ENCODE assay signal across 14 cellular contexts in the genomic region with DNA sequence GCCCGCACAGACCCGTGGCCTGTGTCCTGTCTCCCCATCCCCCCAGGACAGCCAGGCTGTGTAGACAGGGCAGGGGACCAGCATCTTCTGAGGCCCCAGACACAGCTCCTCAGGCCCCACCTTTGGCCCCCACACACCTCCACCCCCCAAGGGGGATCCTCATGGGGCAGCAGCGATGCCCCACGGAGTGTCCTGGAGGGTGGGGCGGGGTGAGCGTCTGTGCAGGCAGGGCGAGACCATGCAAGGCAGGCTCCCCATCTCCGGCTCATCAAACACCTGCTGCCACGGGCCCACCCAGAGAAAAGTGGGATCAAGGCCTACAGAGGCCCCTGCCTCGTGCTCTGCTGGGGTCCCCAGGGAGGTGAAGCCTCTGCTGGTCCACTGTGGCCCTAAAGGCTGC.
DNase-seq lines count a peak whose midpoint lies in the region; ATAC-seq and TF ChIP-seq lines count a peak whose summit lies in the region.
"Had no signal": no experiment of that assay in that cellular context is flagged by ENCODE, and none has a peak within 500 bp of the region (broad histone marks: within the 10 kb centered on the region; RNA-seq: fewer than 3 reads in every experiment).

No MANE protein-coding gene starts in this region.

- WGBS in spleen, 5 donors = 73 to 87% (median 79%) methylated on average over 3 to 10 of the region's 10 CpGs

- H3K4me3 Mint-ChIP-seq in stimulated activated naive CD8-positive, alpha-beta T cell treated with anti-CD3 and anti-CD28 coated beads, Interleukin-15, amount 100 ng/mL, for 72 hours = no peak overlapping the region
- H3K4me3 Mint-ChIP-seq in naive thymus-derived CD4-positive, alpha-beta T cell = no peak overlapping the region
- H3K4me3 Mint-ChIP-seq: CD4-positive, CD25-positive, alpha-beta regulatory T cell; HFFc6 had no signal

- POLR2A ChIA-PET in naive thymus-derived CD4-positive, alpha-beta T cell (lab: Charles Lee) = no interaction called here

- peak; percentile 31 for ATAC-seq in stimulated activated naive CD8-positive, alpha-beta T cell treated with anti-CD3 and anti-CD28 coated beads, Interleukin-15, amount 100 ng/mL, for 72 hours
- no peak for ATAC-seq in stimulated activated naive CD8-positive, alpha-beta T cell treated with anti-CD3 and anti-CD28 coated beads, Interleukin-15, Interleukin-2, amounts not matched to agents 100 U/mL and 50 U/mL, for 24 hours
- peak; percentile 25 for ATAC-seq in naive thymus-derived CD4-positive, alpha-beta T cell
- ATAC-seq: HepG2 had no signal

- H3K36me3 Mint-ChIP-seq in naive thymus-derived CD4-positive, alpha-beta T cell = peaks cover 0 to 6% (median 4%) of the 10 kb centered on the region in 5 donors
- H3K36me3 Mint-ChIP-seq: CD4-positive, CD25-positive, alpha-beta regulatory T cell had no signal

- H3K9me3 ChIP-seq in naive thymus-derived CD4-positive, alpha-beta T cell (ENCODE audit: control insufficient read depth in 2 of 3, low read length in 3 of 3) = peaks cover 0 to 4% (median 0%) of the 10 kb centered on the region in 3 experiments
- H3K9me3 ChIP-seq in spleen = peaks cover 0 to 81% (median 52%) of the 10 kb centered on the region in 8 donors
- H3K9me3 ChIP-seq: BLaER1 treated with 17β-estradiol and CSF1 and Interleukin-3, amounts not matched to agents 10 nM and 100 nM; HAP-1 had no signal

- no peaks in the 10 kb centered on the region for H3K27me3 ChIP-seq in naive thymus-derived CD4-positive, alpha-beta T cell (ENCODE audit: control insufficient read depth in 2 of 2, insufficient read depth in 2 of 2, low read length in 2 of 2)
- no peaks in the 10 kb centered on the region for H3K27me3 ChIP-seq in spleen (replicated peaks in 1 of 7)
- H3K27me3 ChIP-seq: BLaER1 treated with 17β-estradiol and CSF1 and Interleukin-3, amounts not matched to agents 10 nM and 100 nM had no signal

- TF ChIP-seq CTCF in spleen (IDR thresholded peaks at IDR 0.05 in 8 of 11, conservative IDR thresholded peaks at IDR 0.05 in 3 of 11) = no peak

- H3K9me3 Mint-ChIP-seq in stimulated activated naive CD8-positive, alpha-beta T cell treated with anti-CD3 and anti-CD28 coated beads, Interleukin-15, amount 100 ng/mL, for 72 hours = peaks cover 10 to 39% of the 10 kb centered on the region in 2 donors
- H3K9me3 Mint-ChIP-seq in naive thymus-derived CD4-positive, alpha-beta T cell = peaks cover 0 to 48% (median 20%) of the 10 kb centered on the region in 11 donors

- no peaks in the 10 kb centered on the region for H3K27me3 Mint-ChIP-seq in stimulated activated naive CD8-positive, alpha-beta T cell treated with anti-CD3 and anti-CD28 coated beads, Interleukin-15, amount 100 ng/mL, for 72 hours
- no peaks in the 10 kb centered on the region for H3K27me3 Mint-ChIP-seq in naive thymus-derived CD4-positive, alpha-beta T cell
- H3K27me3 Mint-ChIP-seq: CD4-positive, CD25-positive, alpha-beta regulatory T cell had no signal

- DNase-seq in stimulated activated naive CD8-positive, alpha-beta T cell treated with anti-CD3 and anti-CD28 coated beads, Interleukin-15, amount 100 ng/mL, for 72 hours = no peak
- no peak for DNase-seq in stimulated activated naive CD8-positive, alpha-beta T cell treated with anti-CD3 and anti-CD28 coated beads, Interleukin-15, Interleukin-2, amounts not matched to agents 100 U/mL and 50 U/mL, for 24 hours
- no peak for DNase-seq in naive thymus-derived CD4-positive, alpha-beta T cell
- DNase-seq in spleen (peak; percentile 67), kidney glomerular epithelial cell (lab: John Stamatoyannopoulos, UW) (no peak), EL (no peak), erythroblast (lab: John Stamatoyannopoulos, UW) (no peak)
- DNase-seq: ACHN; CD4-positive, CD25-positive, alpha-beta regulatory T cell; DMS53; HFFc6 had no signal

- no peaks in the 10 kb centered on the region for H3K4me1 Mint-ChIP-seq in stimulated activated naive CD8-positive, alpha-beta T cell treated with anti-CD3 and anti-CD28 coated beads, Interleukin-15, amount 100 ng/mL, for 72 hours
- no peaks in the 10 kb centered on the region for H3K4me1 Mint-ChIP-seq in naive thymus-derived CD4-positive, alpha-beta T cell
- H3K4me1 Mint-ChIP-seq: CD4-positive, CD25-positive, alpha-beta regulatory T cell had no signal

- CTCF ChIA-PET in naive thymus-derived CD4-positive, alpha-beta T cell (lab: Charles Lee) = no interaction called here

- no peak overlapping the region for H3K27ac Mint-ChIP-seq in stimulated activated naive CD8-positive, alpha-beta T cell treated with anti-CD3 and anti-CD28 coated beads, Interleukin-15, amount 100 ng/mL, for 72 hours
- H3K27ac Mint-ChIP-seq in naive thymus-derived CD4-positive, alpha-beta T cell = no peak overlapping the region
- H3K27ac Mint-ChIP-seq: CD4-positive, CD25-positive, alpha-beta regulatory T cell; HFFc6 had no signal

- no peaks in the 10 kb centered on the region for H3K4me1 ChIP-seq in naive thymus-derived CD4-positive, alpha-beta T cell (ENCODE audit: control insufficient read depth in 2 of 2, insufficient read depth in 2 of 2, low read length in 2 of 2)
- no peaks in the 10 kb centered on the region for H3K4me1 ChIP-seq in spleen
- H3K4me1 ChIP-seq: BLaER1 treated with 17β-estradiol and CSF1 and Interleukin-3, amounts not matched to agents 10 nM and 100 nM; HAP-1 had no signal

- H3K4me3 ChIP-seq in naive thymus-derived CD4-positive, alpha-beta T cell (ENCODE audit: low read length) = no peak overlapping the region
- no peak overlapping the region for H3K4me3 ChIP-seq in spleen
- H3K4me3 ChIP-seq: BLaER1 treated with 17β-estradiol and CSF1 and Interleukin-3, amounts not matched to agents 10 nM and 100 nM; HAP-1 had no signal

- H3K27ac ChIP-seq in naive thymus-derived CD4-positive, alpha-beta T cell (ENCODE audit: low read depth, low read length) = no peak overlapping the region
- H3K27ac ChIP-seq in spleen = no peak overlapping the region
- H3K27ac ChIP-seq: BLaER1 treated with 17β-estradiol and CSF1 and Interleukin-3, amounts not matched to agents 10 nM and 100 nM had no signal

- no peaks in the 10 kb centered on the region for H3K36me3 ChIP-seq in naive thymus-derived CD4-positive, alpha-beta T cell (ENCODE audit: control insufficient read depth in 2 of 3, insufficient read depth in 3 of 3, low read length in 3 of 3)
- no peaks in the 10 kb centered on the region for H3K36me3 ChIP-seq in spleen
- H3K36me3 ChIP-seq: BLaER1 treated with 17β-estradiol and CSF1 and Interleukin-3, amounts not matched to agents 10 nM and 100 nM; HAP-1 had no signal

- intact Hi-C loops in naive thymus-derived CD4-positive, alpha-beta T cell (cut with micrococcal nuclease) = no loop called here
- intact Hi-C loops in spleen (cut with DNase I; ENCODE audit: low total_unique reads) = no loop called here

- TF ChIP-seq POLR2A in spleen (IDR thresholded peaks at IDR 0.05) (no peak), erythroblast (IDR thresholded peaks at IDR 0.05; ENCODE audit: low read length) (no peak)
